18 cellular contexts compared by ENCODE assay signal in genomic region chr18:22542400-22542835, GRCh38.
DNase-seq lines count a peak whose midpoint lies in the region; ATAC-seq, FAIRE-seq and TF ChIP-seq lines count a peak whose summit lies in the region.
"Had no signal": no experiment of that assay in that cellular context is flagged by ENCODE, and none has a peak within 500 bp of the region (broad histone marks: within the 10 kb centered on the region; RNA-seq: fewer than 3 reads in every experiment).

No MANE protein-coding gene starts in this region.

- CTCF ChIA-PET in OCI-LY7 (lab: Charles Lee; ENCODE audit: unreplicated experiment): no interaction called here

- H3K27ac ChIP-seq in heart left ventricle (peak overlapping the region in 8 of 12 donors; percentile 2 to 58 (median 24)), pancreas (no peak overlapping the region), OCI-LY7 (ENCODE audit: low read depth, low read length, poor library complexity, severe bottlenecking) (no peak overlapping the region)
- H3K27ac ChIP-seq: HL-60, neutrophil had no signal

- no peak overlapping the region for H2AFZ ChIP-seq in OCI-LY7 (ENCODE audit: low read length)

- peak; percentile 22 to 72 (median 40) for ATAC-seq in heart left ventricle
- peak in 3 of 4 donors; percentile 39 to 65 (median 43) for ATAC-seq in pancreas
- ATAC-seq in stimulated activated effector memory CD8-positive, alpha-beta T cell treated with anti-CD3 and anti-CD28 coated beads, Interleukin-12 subunit alpha, Interleukin-12 subunit beta, amount 100 ng/mL, for 72 hours: no peak

- H4K20me1 ChIP-seq in OCI-LY7 (ENCODE audit: insufficient read depth, low read length): no peaks in the 10 kb centered on the region

- no peaks in the 10 kb centered on the region for H3K79me2 ChIP-seq in OCI-LY7 (ENCODE audit: insufficient read depth, low read depth, low read length)

- no peak overlapping the region for H3K27ac Mint-ChIP-seq in stimulated activated effector memory CD8-positive, alpha-beta T cell treated with anti-CD3 and anti-CD28 coated beads, Interleukin-12 subunit alpha, Interleukin-12 subunit beta, amount 100 ng/mL, for 72 hours

- H3K4me3 Mint-ChIP-seq in stimulated activated effector memory CD8-positive, alpha-beta T cell treated with anti-CD3 and anti-CD28 coated beads, Interleukin-12 subunit alpha, Interleukin-12 subunit beta, amount 100 ng/mL, for 72 hours: no peak overlapping the region

- H3K4me2 ChIP-seq in OCI-LY7 (ENCODE audit: low read length): no peak overlapping the region

- no TSS peak for BruUV-seq in OCI-LY7 (replicated peaks; lab: Mats Ljungman, UMichigan)

- POLR2A ChIA-PET in OCI-LY7 (lab: Charles Lee): no interaction called here

- no peaks in the 10 kb centered on the region for H3K9me3 Mint-ChIP-seq in stimulated activated effector memory CD8-positive, alpha-beta T cell treated with anti-CD3 and anti-CD28 coated beads, Interleukin-12 subunit alpha, Interleukin-12 subunit beta, amount 100 ng/mL, for 72 hours

- DNase-seq in EL (peak; percentile 82), astrocyte of the spinal cord (ENCODE audit: low read depth, low spot score) (peak; percentile 55), heart left ventricle (peak in 3 of 5 donors; percentile 37 to 64 (median 47)), pancreas (no peak), midbrain (lab: John Stamatoyannopoulos, UW) (no peak), OCI-LY7 (ENCODE audit: low spot score) (no peak), iPS-NIHi7 (ENCODE audit: extremely low spot score) (no peak)
- no peak for DNase-seq in stimulated activated effector memory CD8-positive, alpha-beta T cell treated with anti-CD3 and anti-CD28 coated beads, Interleukin-12 subunit alpha, Interleukin-12 subunit beta, amount 100 ng/mL, for 72 hours (ENCODE audit: low spot score in 2 of 2)
- DNase-seq: activated CD4-positive, alpha-beta T cell treated with anti-CD3 and anti-CD28 coated beads, Interleukin-2, amount 50 U/mL, for 48 hours; AML-193; DMS 273 treated with DMSO at 0.1 percent for 48 hours; foreskin melanocyte; OCI-M1; stimulated activated CD4-positive, alpha-beta T cell treated with anti-CD3 and anti-CD28 coated beads, Interleukin-15, amount 100 ng/mL, for 24 hours had no signal

- 31 to 46% (median 40%) methylated on average over 4 of the region's 4 CpGs for WGBS in heart left ventricle, 4 donors
- 71 to 72% methylated on average over 4 of the region's 4 CpGs for WGBS in pancreas, 2 donors

- peaks cover 18% of the 10 kb centered on the region for H3K4me1 Mint-ChIP-seq in stimulated activated effector memory CD8-positive, alpha-beta T cell treated with anti-CD3 and anti-CD28 coated beads, Interleukin-12 subunit alpha, Interleukin-12 subunit beta, amount 100 ng/mL, for 72 hours

- no peaks in the 10 kb centered on the region for H3K9me3 ChIP-seq in heart left ventricle
- no peaks in the 10 kb centered on the region for H3K9me3 ChIP-seq in pancreas
- no peaks in the 10 kb centered on the region for H3K9me3 ChIP-seq in OCI-LY7 (ENCODE audit: low read length)
- H3K9me3 ChIP-seq: neutrophil had no signal

- intact Hi-C loops in heart left ventricle (cut with DNase I): loop anchor here in 1 of 10 donors (10.0 kb wide), 1 partner anchor 58 kb away; no protein-coding TSS in a partner anchor
- intact Hi-C loops in pancreas (cut with DNase I): no loop called here
- intact Hi-C loops in OCI-LY7 (cut with micrococcal nuclease; ENCODE audit: unreplicated experiment): no loop called here

- in situ Hi-C loops in astrocyte of the spinal cord (cut with HindIII; ENCODE audit: low sequenced_read_pairs): no loop called here

- peaks cover 0 to 61% (median 22%) of the 10 kb centered on the region in 12 donors for H3K4me1 ChIP-seq in heart left ventricle
- no peaks in the 10 kb centered on the region for H3K4me1 ChIP-seq in pancreas
- no peaks in the 10 kb centered on the region for H3K4me1 ChIP-seq in OCI-LY7 (ENCODE audit: insufficient read depth, low read length, poor library complexity, severe bottlenecking)

- no peaks in the 10 kb centered on the region for H3K9me2 ChIP-seq in OCI-LY7 (ENCODE audit: insufficient read depth, low read length)

- H3K27me3 ChIP-seq in heart left ventricle (no peaks in the 10 kb centered on the region), pancreas (no peaks in the 10 kb centered on the region)
- H3K27me3 ChIP-seq: neutrophil had no signal

- no peak overlapping the region for H3K4me3 ChIP-seq in astrocyte of the spinal cord (ENCODE audit: low read depth, low read length)
- H3K4me3 ChIP-seq in heart left ventricle: no peak overlapping the region
- H3K4me3 ChIP-seq in pancreas: no peak overlapping the region
- no peak overlapping the region for H3K4me3 ChIP-seq in OCI-LY7 (ENCODE audit: low read depth, low read length, poor library complexity, severe bottlenecking)

- TF ChIP-seq POLR2A in heart left ventricle (IDR thresholded peaks at IDR 0.05): no peak

- no peaks in the 10 kb centered on the region for H3K36me3 Mint-ChIP-seq in stimulated activated effector memory CD8-positive, alpha-beta T cell treated with anti-CD3 and anti-CD28 coated beads, Interleukin-12 subunit alpha, Interleukin-12 subunit beta, amount 100 ng/mL, for 72 hours

- no peak for FAIRE-seq in pancreas (lab: Jason Lieb, UNC)
- FAIRE-seq: colon, GM12892 had no signal

- no peaks in the 10 kb centered on the region for H3K36me3 ChIP-seq in heart left ventricle
- no peaks in the 10 kb centered on the region for H3K36me3 ChIP-seq in pancreas
- H3K36me3 ChIP-seq in OCI-LY7 (ENCODE audit: insufficient read depth, low read length): no peaks in the 10 kb centered on the region
- H3K36me3 ChIP-seq: neutrophil had no signal

- TF ChIP-seq CTCF in astrocyte of the spinal cord (IDR thresholded peaks at IDR 0.05; ENCODE audit: low read depth, low read length) (no peak), heart left ventricle (IDR thresholded peaks at IDR 0.05) (no peak), pancreas (IDR thresholded peaks at IDR 0.05) (no peak), OCI-LY7 (conservative IDR thresholded peaks at IDR 0.05; ENCODE audit: low read length) (no peak)

Comparison
In these comparisons a context has a peak if more than half of its experiments do, and no peak if none do; other contexts are left out.
1. DNase-seq: peak in EL (single experiment), astrocyte of the spinal cord (single experiment) and heart left ventricle (3 of 5); none in pancreas (0 of 6), stimulated activated effector memory CD8-positive, alpha-beta T cell treated with anti-CD3 and anti-CD28 coated beads, Interleukin-12 subunit alpha, Interleukin-12 subunit beta, amount 100 ng/mL, for 72 hours (0 of 2), midbrain (single experiment), OCI-LY7 (single experiment) and iPS-NIHi7 (single experiment).
2. H3K27ac ChIP-seq: peak in heart left ventricle (8 of 12); none in pancreas (0 of 4) and OCI-LY7 (single experiment).